ENCODE assay signal across 9 cellular contexts in genomic region chr2:111054791-111055627, GRCh38.
DNase-seq lines count a peak whose midpoint lies in the region; ATAC-seq and TF ChIP-seq lines count a peak whose summit lies in the region.
"Had no signal": no experiment of that assay in that cellular context is flagged by ENCODE, and none has a peak within 500 bp of the region (broad histone marks: within the 10 kb centered on the region; RNA-seq: fewer than 3 reads in every experiment).

No MANE protein-coding gene starts in this region.

- no peaks in the 10 kb centered on the region for H3K4me1 ChIP-seq in GM23338 (ENCODE audit: insufficient read depth)

- H3K4me3 ChIP-seq in lower leg skin (ENCODE audit: low read depth, poor library complexity, severe bottlenecking), result no peak overlapping the region
- no peak overlapping the region for H3K4me3 ChIP-seq in GM23338

- H3K4me1 Mint-ChIP-seq in T-helper 2 cell treated with Interferon-gamma antibody and Interleukin-4, amounts not matched to agents 5 μg/mL and 100 μg/mL, for 36 hours (ENCODE audit: low read depth), result peaks cover 19% of the 10 kb centered on the region
- no peaks in the 10 kb centered on the region for H3K4me1 Mint-ChIP-seq in GM23338

- ATAC-seq in HG02798 (IDR thresholded peaks at IDR 0.05; ENCODE audit: poor library complexity, unreplicated experiment) (peak; percentile 73), GM23338 (no peak)

- H3K4me2 ChIP-seq in GM23338, result no peak overlapping the region

- no peaks in the 10 kb centered on the region for H3K36me3 ChIP-seq in GM23338 (ENCODE audit: insufficient read depth)

- no peak overlapping the region for H3K4me3 Mint-ChIP-seq in T-helper 2 cell treated with Interferon-gamma antibody and Interleukin-4, amounts not matched to agents 5 μg/mL and 100 μg/mL, for 36 hours
- H3K4me3 Mint-ChIP-seq in GM23338, result no peak overlapping the region

- no peaks in the 10 kb centered on the region for H3F3A ChIP-seq in GM23338 (replicated peaks; ENCODE audit: low read depth)

- WGBS in lower leg skin, 2 donors, result 79 to 92% methylated on average over 8 of the region's 8 CpGs

- TF ChIP-seq CTCF in lower leg skin (IDR thresholded peaks at IDR 0.05) (no peak), GM23338 (conservative IDR thresholded peaks at IDR 0.05; ENCODE audit: low read depth in 2 of 2) (no peak)

- no peaks in the 10 kb centered on the region for H3K27me3 ChIP-seq in GM23338 (ENCODE audit: insufficient read depth)

- peaks cover 5% of the 10 kb centered on the region for H3K9me3 Mint-ChIP-seq in T-helper 2 cell treated with Interferon-gamma antibody and Interleukin-4, amounts not matched to agents 5 μg/mL and 100 μg/mL, for 36 hours
- no peaks in the 10 kb centered on the region for H3K9me3 Mint-ChIP-seq in GM23338

- no peaks in the 10 kb centered on the region; the same call in 1 of the 2 replicates for H3K9me2 ChIP-seq in GM23338 (ENCODE audit: insufficient read depth)

- H3K27ac ChIP-seq in GM23338 (ENCODE audit: low read depth), result no peak overlapping the region

- no peaks in the 10 kb centered on the region for H3K79me2 ChIP-seq in GM23338 (replicated peaks; ENCODE audit: insufficient read depth)

- no peaks in the 10 kb centered on the region for H4K20me1 ChIP-seq in GM23338 (replicated peaks; ENCODE audit: insufficient read depth)

- H3K27ac Mint-ChIP-seq in T-helper 2 cell treated with Interferon-gamma antibody and Interleukin-4, amounts not matched to agents 5 μg/mL and 100 μg/mL, for 36 hours, result no peak overlapping the region
- H3K27ac Mint-ChIP-seq in GM23338, result no peak overlapping the region

- intact Hi-C loops in lower leg skin (cut with DNase I; ENCODE audit: low total_unique reads), result no loop called here

- no peak overlapping the region for H2AFZ ChIP-seq in GM23338

- no peak for TF ChIP-seq POLR2A in lower leg skin (IDR thresholded peaks at IDR 0.05)

- H3K27me3 Mint-ChIP-seq in T-helper 2 cell treated with Interferon-gamma antibody and Interleukin-4, amounts not matched to agents 5 μg/mL and 100 μg/mL, for 36 hours (ENCODE audit: low read depth), result peaks cover 24% of the 10 kb centered on the region
- H3K27me3 Mint-ChIP-seq in GM23338 (ENCODE audit: insufficient read depth, low read depth, poor library complexity), result no peaks in the 10 kb centered on the region

- DNase-seq in T-helper 2 cell treated with Interferon-gamma antibody and Interleukin-4, amounts not matched to agents 5 μg/mL and 100 μg/mL, for 36 hours (ENCODE audit: low spot score), result peak; percentile 68
- DNase-seq in T-helper 2 cell (no peak), lower leg skin (ENCODE audit: low spot score in 2 of 2) (no peak), GM23338 (ENCODE audit: low spot score) (no peak), cortex of kidney (lab: John Stamatoyannopoulos, UW) (no peak)
- peak; percentile 67 to 74 for DNase-seq in activated T-cell treated with anti-CD3 and anti-CD28 coated beads, Interleukin-2, amount 50 U/mL, for 48 hours
- peak; percentile 37 to 52 (median 43) for DNase-seq in stimulated activated CD4-positive, alpha-beta T cell treated with anti-CD3 and anti-CD28 coated beads, TNF-alpha, amount 100 ng/mL, for 48 hours (ENCODE audit: low read depth in 3 of 3)
- DNase-seq: KG1 had no signal

- no peaks in the 10 kb centered on the region for H3K36me3 Mint-ChIP-seq in T-helper 2 cell treated with Interferon-gamma antibody and Interleukin-4, amounts not matched to agents 5 μg/mL and 100 μg/mL, for 36 hours (ENCODE audit: low read depth)
- H3K36me3 Mint-ChIP-seq in GM23338 (ENCODE audit: low read depth), result no peaks in the 10 kb centered on the region

TF ChIP-seq in GM23338, 12 proteins besides CTCF, POLR2A, EP300 and RAD21 (continues in another document):
- TF ChIP-seq NANOG (IDR thresholded peaks at IDR 0.05; ENCODE audit: borderline replicate concordance) (no peak), ZNF114 (CRISPR knock-in tag; IDR thresholded peaks at IDR 0.05) (no peak), POLR2AphosphoS5 (IDR thresholded peaks at IDR 0.05; ENCODE audit: low read depth) (no peak), CREB1 (CRISPR knock-in tag; IDR thresholded peaks at IDR 0.05; ENCODE audit: low read depth) (no peak), ZNF331 (CRISPR knock-in tag; IDR thresholded peaks at IDR 0.05; ENCODE audit: low read depth) (no peak), STAT1 (IDR thresholded peaks at IDR 0.05; ENCODE audit: unreplicated experiment) (no peak), ZNF462 (CRISPR knock-in tag; IDR thresholded peaks at IDR 0.05) (no peak), EZH2 (IDR thresholded peaks at IDR 0.05; ENCODE audit: low read depth, unreplicated experiment) (no peak), EZH2phosphoT487 (IDR thresholded peaks at IDR 0.05; ENCODE audit: unreplicated experiment) (no peak)

Comparison
In these comparisons a context has a peak if more than half of its experiments do, and no peak if none do; other contexts are left out.
1. DNase-seq: peak in T-helper 2 cell treated with Interferon-gamma antibody and Interleukin-4, amounts not matched to agents 5 μg/mL and 100 μg/mL, for 36 hours (single experiment), activated T-cell treated with anti-CD3 and anti-CD28 coated beads, Interleukin-2, amount 50 U/mL, for 48 hours (2 of 2) and stimulated activated CD4-positive, alpha-beta T cell treated with anti-CD3 and anti-CD28 coated beads, TNF-alpha, amount 100 ng/mL, for 48 hours (3 of 3); none in T-helper 2 cell (0 of 5), lower leg skin (0 of 2), GM23338 (single experiment) and cortex of kidney (single experiment).